9 cellular contexts compared by ENCODE assay signal in genomic region chr13:94435604-94436226, GRCh38. TPM values are rescaled to one million over a fixed set of nuclear protein-coding genes. Genes with fewer than 3 reads are reported as not detected.
A peak's percentile ranks its signal among the peaks of the same experiment; 100 is the strongest.
DNase-seq lines count a peak whose midpoint lies in the region; ATAC-seq and TF ChIP-seq lines count a peak whose summit lies in the region.
"Had no signal": no experiment of that assay in that cellular context is flagged by ENCODE, and none has a peak within 500 bp of the region (broad histone marks: within the 10 kb centered on the region; RNA-seq: fewer than 3 reads in every experiment).

No MANE protein-coding gene starts in this region.

- H3K4me1 ChIP-seq in Karpas-422 (ENCODE audit: low read length) (no peaks in the 10 kb centered on the region), PC-9 (replicated peaks; ENCODE audit: insufficient read depth) (no peaks in the 10 kb centered on the region)

- peak; percentile 77 for TF ChIP-seq CTCF in PC-9 (conservative IDR thresholded peaks at IDR 0.05)
- TF ChIP-seq CTCF in dorsolateral prefrontal cortex (IDR thresholded peaks at IDR 0.05 in 54 of 56, conservative IDR thresholded peaks at IDR 0.05 in 2 of 56; ENCODE audit: low read depth in 1 of 56, partially characterized antibody in 56 of 56), result peak; percentile 55 to 88 (median 74)
- TF ChIP-seq CTCF in mesothelial cell of epicardium (IDR thresholded peaks at IDR 0.05; ENCODE audit: unreplicated experiment), result peak; percentile 72

- H3K9ac ChIP-seq in Karpas-422 (ENCODE audit: low read length), result no peak overlapping the region

- no peaks in the 10 kb centered on the region for H3K36me3 Mint-ChIP-seq in mesothelial cell of epicardium
- no peaks in the 10 kb centered on the region for H3K36me3 Mint-ChIP-seq in activated T-helper 2 cell treated with anti-CD3 and anti-CD28 coated beads, Interferon-gamma antibody, Interleukin-2, Interleukin-4, amounts not matched to agents 10 μg/mL and 5 μg/mL and 100 μg/mL, durations not matched to agents 14 hours and 24 hours and 36 hours (ENCODE audit: low read depth)

- H3K36me3 ChIP-seq in Karpas-422 (ENCODE audit: insufficient read depth, low read length), result no peaks in the 10 kb centered on the region
- no peaks in the 10 kb centered on the region for H3K36me3 ChIP-seq in PC-9 (ENCODE audit: low read depth)

- H3K9me2 ChIP-seq in Karpas-422 (replicated peaks; ENCODE audit: insufficient read depth, low read length) (no peaks in the 10 kb centered on the region), PC-9 (ENCODE audit: insufficient read depth) (no peaks in the 10 kb centered on the region)

- H3K79me2 ChIP-seq in Karpas-422 (ENCODE audit: low read length) (no peaks in the 10 kb centered on the region), PC-9 (ENCODE audit: low read depth) (no peaks in the 10 kb centered on the region)

- peaks cover 15% of the 10 kb centered on the region for H3K4me1 Mint-ChIP-seq in mesothelial cell of epicardium
- H3K4me1 Mint-ChIP-seq in activated T-helper 2 cell treated with anti-CD3 and anti-CD28 coated beads, Interferon-gamma antibody, Interleukin-2, Interleukin-4, amounts not matched to agents 10 μg/mL and 5 μg/mL and 100 μg/mL, durations not matched to agents 14 hours and 24 hours and 36 hours (ENCODE audit: low read depth), result peaks cover 21% of the 10 kb centered on the region

- H2AFZ ChIP-seq in Karpas-422 (ENCODE audit: low read length), result no peak overlapping the region
- H2AFZ ChIP-seq in PC-9, result no peak overlapping the region

- POLR2A ChIA-PET in PC-9 (lab: Charles Lee; ENCODE audit: unreplicated experiment), result no interaction called here

- ATAC-seq in GM18520 (IDR thresholded peaks at IDR 0.05; ENCODE audit: unreplicated experiment), result no peak

- BruUV-seq in PC-9 (replicated peaks; lab: Mats Ljungman, UMichigan), result no TSS peak

- no peaks in the 10 kb centered on the region for H4K20me1 ChIP-seq in Karpas-422 (ENCODE audit: insufficient read depth, low read depth, low read length)
- no peaks in the 10 kb centered on the region for H4K20me1 ChIP-seq in PC-9 (ENCODE audit: insufficient read depth)

- no peak overlapping the region for H3K27ac ChIP-seq in Karpas-422 (ENCODE audit: low read length)
- no peak overlapping the region for H3K27ac ChIP-seq in PC-9
- no peak overlapping the region for H3K27ac ChIP-seq in dorsolateral prefrontal cortex

- H3K27ac Mint-ChIP-seq in mesothelial cell of epicardium, result no peak overlapping the region
- H3K27ac Mint-ChIP-seq in activated T-helper 2 cell treated with anti-CD3 and anti-CD28 coated beads, Interferon-gamma antibody, Interleukin-2, Interleukin-4, amounts not matched to agents 10 μg/mL and 5 μg/mL and 100 μg/mL, durations not matched to agents 14 hours and 24 hours and 36 hours, result no peak overlapping the region
- H3K27ac Mint-ChIP-seq: T-helper 1 cell treated with Interleukin-12 subunit alpha and Interleukin-12 subunit beta and Interleukin-4 antibody, amounts not matched to agents 30 μg/mL and 1 μg/mL, for 36 hours had no signal

- peaks cover 21% of the 10 kb centered on the region for H3K27me3 Mint-ChIP-seq in mesothelial cell of epicardium (ENCODE audit: low read depth)
- H3K27me3 Mint-ChIP-seq in activated T-helper 2 cell treated with anti-CD3 and anti-CD28 coated beads, Interferon-gamma antibody, Interleukin-2, Interleukin-4, amounts not matched to agents 10 μg/mL and 5 μg/mL and 100 μg/mL, durations not matched to agents 14 hours and 24 hours and 36 hours (ENCODE audit: low read depth), result no peaks in the 10 kb centered on the region

- DNase-seq in D341Med (ENCODE audit: low spot score), result peak; percentile 48
- peak; percentile 8 for DNase-seq in GM19240 (ENCODE audit: insufficient read length, low spot score)
- peak; percentile 84 for DNase-seq in Karpas-422
- no peak for DNase-seq in PC-9
- no peak for DNase-seq in dorsolateral prefrontal cortex
- DNase-seq in mesothelial cell of epicardium (ENCODE audit: low spot score in 2 of 2, unreplicated experiment in 2 of 2), result no peak
- DNase-seq in activated T-helper 2 cell treated with anti-CD3 and anti-CD28 coated beads, Interferon-gamma antibody, Interleukin-2, Interleukin-4, amounts not matched to agents 10 μg/mL and 5 μg/mL and 100 μg/mL, durations not matched to agents 14 hours and 24 hours and 36 hours (ENCODE audit: low spot score), result no peak

- H3K4me3 Mint-ChIP-seq in mesothelial cell of epicardium, result no peak overlapping the region
- H3K4me3 Mint-ChIP-seq in activated T-helper 2 cell treated with anti-CD3 and anti-CD28 coated beads, Interferon-gamma antibody, Interleukin-2, Interleukin-4, amounts not matched to agents 10 μg/mL and 5 μg/mL and 100 μg/mL, durations not matched to agents 14 hours and 24 hours and 36 hours (ENCODE audit: low read depth), result no peak overlapping the region
- H3K4me3 Mint-ChIP-seq: T-helper 1 cell treated with Interleukin-12 subunit alpha and Interleukin-12 subunit beta and Interleukin-4 antibody, amounts not matched to agents 30 μg/mL and 1 μg/mL, for 36 hours had no signal

- H3K27me3 ChIP-seq in Karpas-422 (ENCODE audit: low read length) (no peaks in the 10 kb centered on the region), PC-9 (ENCODE audit: insufficient read depth, low read depth) (no peaks in the 10 kb centered on the region), dorsolateral prefrontal cortex (no peaks in the 10 kb centered on the region)

- CTCF ChIA-PET in PC-9 (lab: Charles Lee), result interaction anchor here (0.6 to 2.3 kb wide), 3 partner anchors 114 to 185 kb away, joined by 3 to 14 read pairs (median 7); no protein-coding TSS in a partner anchor

- H3F3A ChIP-seq in PC-9 (ENCODE audit: insufficient read depth, low read depth), result no peaks in the 10 kb centered on the region

- intact Hi-C loops in PC-9 (cut with micrococcal nuclease; ENCODE audit: unreplicated experiment), result loop anchor here (1.0 to 5.0 kb wide), 2 partner anchors 112 to 182 kb away; no protein-coding TSS in a partner anchor
- intact Hi-C loops in dorsolateral prefrontal cortex (cut with DNase I), result loop anchor here (2.0 to 5.0 kb wide), 2 partner anchors 179 to 182 kb away; no protein-coding TSS in a partner anchor
- intact Hi-C loops in activated T-helper 2 cell treated with anti-CD3 and anti-CD28 coated beads, Interferon-gamma antibody, Interleukin-2, Interleukin-4, amounts not matched to agents 10 μg/mL and 5 μg/mL and 100 μg/mL, durations not matched to agents 14 hours and 24 hours and 36 hours (cut with micrococcal nuclease), result loop anchor here (1.0 to 5.0 kb wide), 4 partner anchors 16 to 182 kb away; partner anchors contain the start of gene TGDS

- no peaks in the 10 kb centered on the region for H3K9me3 ChIP-seq in Karpas-422 (ENCODE audit: low read length)
- no peaks in the 10 kb centered on the region for H3K9me3 ChIP-seq in PC-9 (ENCODE audit: insufficient read depth, low read depth)

- peaks cover 6% of the 10 kb centered on the region for H3K9me3 Mint-ChIP-seq in mesothelial cell of epicardium
- H3K9me3 Mint-ChIP-seq in activated T-helper 2 cell treated with anti-CD3 and anti-CD28 coated beads, Interferon-gamma antibody, Interleukin-2, Interleukin-4, amounts not matched to agents 10 μg/mL and 5 μg/mL and 100 μg/mL, durations not matched to agents 14 hours and 24 hours and 36 hours, result no peaks in the 10 kb centered on the region
- H3K9me3 Mint-ChIP-seq: T-helper 1 cell treated with Interleukin-12 subunit alpha and Interleukin-12 subunit beta and Interleukin-4 antibody, amounts not matched to agents 30 μg/mL and 1 μg/mL, for 36 hours had no signal

- H3K4me3 ChIP-seq in Karpas-422 (ENCODE audit: low read length), result no peak overlapping the region
- H3K4me3 ChIP-seq in PC-9, result no peak overlapping the region
- H3K4me3 ChIP-seq in dorsolateral prefrontal cortex, result no peak overlapping the region

- H3K4me2 ChIP-seq in Karpas-422 (ENCODE audit: low read depth, low read length, poor library complexity, severe bottlenecking) (no peak overlapping the region), PC-9 (no peak overlapping the region)

RNA-seq across cellular contexts. Expression of gene DCT, which starts 43.8 kb away (rescaled TPM):
- 0.14 TPM in 1 of 2 replicates, not detected in the other for total RNA-seq in Karpas-422 (2014; rRNA removed; shearing (Covaris generic); ENCODE audit: low replicate concordance)
- total RNA-seq in PC-9 (2021), result not detected in 2 replicates
- total RNA-seq in dorsolateral prefrontal cortex, result 1 to 10 TPM; 1.7 to 7.9 (median 3.6) TPM
- 0.04 to 0.27 TPM (median 0.18 TPM) in 3 replicates for total RNA-seq in mesothelial cell of epicardium
- 0.07 TPM in 1 of 2 replicates, not detected in the other for total RNA-seq in activated T-helper 2 cell treated with anti-CD3 and anti-CD28 coated beads, Interferon-gamma antibody, Interleukin-2, Interleukin-4, amounts not matched to agents 10 μg/mL and 5 μg/mL and 100 μg/mL, durations not matched to agents 14 hours and 24 hours and 36 hours

Comparison
In these comparisons a context has a peak if more than half of its experiments do, and no peak if none do; other contexts are left out.
1. DNase-seq: peak in D341Med (single experiment), GM19240 (single experiment) and Karpas-422 (single experiment); none in PC-9 (0 of 2), dorsolateral prefrontal cortex (0 of 10), mesothelial cell of epicardium (0 of 2) and activated T-helper 2 cell treated with anti-CD3 and anti-CD28 coated beads, Interferon-gamma antibody, Interleukin-2, Interleukin-4, amounts not matched to agents 10 μg/mL and 5 μg/mL and 100 μg/mL, durations not matched to agents 14 hours and 24 hours and 36 hours (single experiment).
2. Peak in every context shown above with its lines, with median percentiles within 50 percentile points of each other: CTCF ChIP-seq.